ENCODE assay signal across 23 cellular contexts in the genomic region with DNA sequence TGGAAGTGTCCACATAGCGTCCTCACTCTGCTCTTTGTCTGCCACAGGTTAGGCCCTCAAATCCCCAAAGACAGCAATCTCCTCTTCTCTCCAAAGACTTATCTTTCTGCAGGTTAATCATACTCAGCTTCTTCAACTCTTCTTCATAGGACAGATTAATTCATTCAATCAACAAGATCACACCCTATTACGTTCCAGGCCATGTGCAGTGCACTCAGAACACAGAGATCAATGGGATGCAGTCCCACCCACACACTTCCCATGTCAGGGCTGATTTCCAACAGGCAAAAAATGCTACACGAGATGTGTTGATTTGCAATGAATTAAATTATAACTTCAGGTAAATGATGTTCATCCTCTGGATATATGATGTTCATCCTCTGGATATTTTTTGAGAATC. TPM values are rescaled to one million over a fixed set of nuclear protein-coding genes. Genes with fewer than 3 reads are reported as not detected.
DNase-seq lines count a peak whose midpoint lies in the region; ATAC-seq and TF ChIP-seq lines count a peak whose summit lies in the region.
"Had no signal": no experiment of that assay in that cellular context is flagged by ENCODE, and none has a peak within 500 bp of the region (broad histone marks: within the 10 kb centered on the region; RNA-seq: fewer than 3 reads in every experiment).

No MANE protein-coding gene starts in this region.

- ATAC-seq in GM23338 (no peak), HG03378 (IDR thresholded peaks at IDR 0.05; ENCODE audit: unreplicated experiment) (no peak)
- ATAC-seq: A549 had no signal

- no peaks in the 10 kb centered on the region for H3K36me3 ChIP-seq in GM23338 (ENCODE audit: insufficient read depth)
- no peaks in the 10 kb centered on the region for H3K36me3 ChIP-seq in WERI-Rb-1
- no peaks in the 10 kb centered on the region for H3K36me3 ChIP-seq in esophagus muscularis mucosa
- no peaks in the 10 kb centered on the region for H3K36me3 ChIP-seq in neural progenitor cell
- H3K36me3 ChIP-seq: BE2C; BLaER1 treated with 17β-estradiol and CSF1 and Interleukin-3, amounts not matched to agents 10 nM and 100 nM; HAP-1 had no signal

- H3F3A ChIP-seq in GM23338 (replicated peaks; ENCODE audit: low read depth) (no peaks in the 10 kb centered on the region), neural progenitor cell (ENCODE audit: low read depth) (no peaks in the 10 kb centered on the region)

- no peak overlapping the region for H3K4me2 ChIP-seq in GM23338
- no peak overlapping the region for H3K4me2 ChIP-seq in neural progenitor cell
- H3K4me2 ChIP-seq: A549; BLaER1 treated with 17β-estradiol and CSF1 and Interleukin-3, amounts not matched to agents 10 nM and 100 nM had no signal

- no peaks in the 10 kb centered on the region for H3K4me1 ChIP-seq in GM23338 (ENCODE audit: insufficient read depth)
- no peaks in the 10 kb centered on the region for H3K4me1 ChIP-seq in esophagus muscularis mucosa
- H3K4me1 ChIP-seq in neural progenitor cell: no peaks in the 10 kb centered on the region
- H3K4me1 ChIP-seq: A549, BE2C had no signal

- H3K4me3 ChIP-seq in GM23338: no peak overlapping the region
- H3K4me3 ChIP-seq in WERI-Rb-1 (ENCODE audit: low read depth, low read length): no peak overlapping the region
- no peak overlapping the region for H3K4me3 ChIP-seq in esophagus muscularis mucosa
- H3K4me3 ChIP-seq in neural progenitor cell: no peak overlapping the region
- H3K4me3 ChIP-seq: A549; BLaER1 treated with 17β-estradiol and CSF1 and Interleukin-3, amounts not matched to agents 10 nM and 100 nM; GM23248; HAP-1 had no signal

- H3K4me3 Mint-ChIP-seq in GM23338 (no peak overlapping the region), neural progenitor cell (no peak overlapping the region), nephron progenitor cell (no peak overlapping the region)
- H3K4me3 Mint-ChIP-seq: CD14-positive monocyte; CD4-positive, alpha-beta T cell; CD8-positive, alpha-beta memory T cell; HFFc6 had no signal

- H2AFZ ChIP-seq in GM23338 (peak overlapping the region; percentile 53), neural progenitor cell (replicated peaks) (peak overlapping the region; percentile 5)
- H2AFZ ChIP-seq: GM23248 had no signal

- WGBS in esophagus muscularis mucosa: 79% methylated on average over 3 of the region's 3 CpGs

- H3K79me2 ChIP-seq in GM23338 (replicated peaks; ENCODE audit: insufficient read depth): no peaks in the 10 kb centered on the region
- no peaks in the 10 kb centered on the region for H3K79me2 ChIP-seq in neural progenitor cell (ENCODE audit: low read depth)

- H4K20me1 ChIP-seq in GM23338 (replicated peaks; ENCODE audit: insufficient read depth) (no peaks in the 10 kb centered on the region), neural progenitor cell (ENCODE audit: low read depth) (no peaks in the 10 kb centered on the region)
- H4K20me1 ChIP-seq: BLaER1 treated with 17β-estradiol and CSF1 and Interleukin-3, amounts not matched to agents 10 nM and 100 nM had no signal

- peaks cover 5% of the 10 kb centered on the region; the same call in 2 of the 3 replicates for H3K4me1 Mint-ChIP-seq in GM23338
- H3K4me1 Mint-ChIP-seq in neural progenitor cell: peaks cover 4% of the 10 kb centered on the region
- peaks cover 20% of the 10 kb centered on the region for H3K4me1 Mint-ChIP-seq in nephron progenitor cell
- H3K4me1 Mint-ChIP-seq: CD8-positive, alpha-beta memory T cell had no signal

- no peak for TF ChIP-seq POLR2A in esophagus muscularis mucosa (IDR thresholded peaks at IDR 0.05; ENCODE audit: low read depth)

- peaks cover 5% of the 10 kb centered on the region; the same call in 1 of the 3 replicates for H3K36me3 Mint-ChIP-seq in GM23338 (ENCODE audit: low read depth)
- no peaks in the 10 kb centered on the region for H3K36me3 Mint-ChIP-seq in neural progenitor cell
- peaks cover 5% of the 10 kb centered on the region for H3K36me3 Mint-ChIP-seq in nephron progenitor cell (ENCODE audit: low read depth)
- H3K36me3 Mint-ChIP-seq: CD14-positive monocyte; CD8-positive, alpha-beta memory T cell had no signal

- H3K27ac ChIP-seq in GM23338 (ENCODE audit: low read depth) (no peak overlapping the region), WERI-Rb-1 (no peak overlapping the region), esophagus muscularis mucosa (replicated peaks in 1 of 4) (no peak overlapping the region), neural progenitor cell (no peak overlapping the region)
- H3K27ac ChIP-seq: A549; BLaER1 treated with 17β-estradiol and CSF1 and Interleukin-3, amounts not matched to agents 10 nM and 100 nM; GM23248 had no signal

- no peaks in the 10 kb centered on the region for H3K27me3 ChIP-seq in GM23338 (ENCODE audit: insufficient read depth)
- H3K27me3 ChIP-seq in WERI-Rb-1 (ENCODE audit: insufficient read depth, low read depth, severe bottlenecking): peaks cover 4% of the 10 kb centered on the region
- H3K27me3 ChIP-seq in esophagus muscularis mucosa: no peaks in the 10 kb centered on the region
- H3K27me3 ChIP-seq in neural progenitor cell: no peaks in the 10 kb centered on the region
- H3K27me3 ChIP-seq: BE2C; BLaER1 treated with 17β-estradiol and CSF1 and Interleukin-3, amounts not matched to agents 10 nM and 100 nM had no signal

- no peak for TF ChIP-seq EP300 in esophagus muscularis mucosa (IDR thresholded peaks at IDR 0.05)

- H3K27me3 Mint-ChIP-seq in GM23338 (ENCODE audit: insufficient read depth, low read depth, poor library complexity): peaks cover 2% of the 10 kb centered on the region
- H3K27me3 Mint-ChIP-seq in neural progenitor cell (ENCODE audit: insufficient read depth, low read depth): peaks cover 2% of the 10 kb centered on the region
- H3K27me3 Mint-ChIP-seq in nephron progenitor cell (ENCODE audit: low read depth, poor library complexity): peaks cover 10% of the 10 kb centered on the region

- H3K27ac Mint-ChIP-seq in GM23338 (peak overlapping the region; percentile 1; the same call in 1 of the 2 replicates), neural progenitor cell (no peak overlapping the region), nephron progenitor cell (no peak overlapping the region)
- H3K27ac Mint-ChIP-seq: CD14-positive monocyte; CD4-positive, alpha-beta T cell; CD8-positive, alpha-beta memory T cell; HFFc6 had no signal

- no peaks in the 10 kb centered on the region for H3K9me3 ChIP-seq in WERI-Rb-1 (ENCODE audit: severe bottlenecking)
- H3K9me3 ChIP-seq in esophagus muscularis mucosa: no peaks in the 10 kb centered on the region
- no peaks in the 10 kb centered on the region for H3K9me3 ChIP-seq in neural progenitor cell (ENCODE audit: low read depth)
- H3K9me3 ChIP-seq: A549; BE2C; BLaER1 treated with 17β-estradiol and CSF1 and Interleukin-3, amounts not matched to agents 10 nM and 100 nM; HAP-1 had no signal

- TF ChIP-seq CTCF in GM23338 (conservative IDR thresholded peaks at IDR 0.05; ENCODE audit: low read depth in 2 of 2): no peak
- TF ChIP-seq CTCF in WERI-Rb-1 (IDR thresholded peaks at IDR 0.05; ENCODE audit: low read depth, low read length): no peak
- no peak for TF ChIP-seq CTCF in esophagus muscularis mucosa (IDR thresholded peaks at IDR 0.05)
- TF ChIP-seq CTCF in neural progenitor cell (IDR thresholded peaks at IDR 0.05): no peak
- TF ChIP-seq CTCF in nephron progenitor cell (IDR thresholded peaks at IDR 0.05): no peak

- no peaks in the 10 kb centered on the region for H3K9me2 ChIP-seq in GM23338 (ENCODE audit: insufficient read depth)

- intact Hi-C loops in esophagus muscularis mucosa (cut with DNase I): no loop called here

- H3K9me3 Mint-ChIP-seq in GM23338 (peaks cover 7% of the 10 kb centered on the region; the same call in 2 of the 3 replicates), neural progenitor cell (peaks cover 6% of the 10 kb centered on the region), nephron progenitor cell (peaks cover 11% of the 10 kb centered on the region)
- H3K9me3 Mint-ChIP-seq: CD4-positive, alpha-beta T cell; CD8-positive, alpha-beta memory T cell; HFFc6 had no signal

- no peak overlapping the region for H3K9ac ChIP-seq in neural progenitor cell
- H3K9ac ChIP-seq: BLaER1 treated with 17β-estradiol and CSF1 and Interleukin-3, amounts not matched to agents 10 nM and 100 nM; GM23248 had no signal

- no peak for DNase-seq in GM23338 (ENCODE audit: low spot score)
- DNase-seq in WERI-Rb-1: peak; percentile 30
- peak; percentile 80 for DNase-seq in esophagus muscularis mucosa (ENCODE audit: extremely low spot score)
- no peak for DNase-seq in neural progenitor cell (ENCODE audit: low spot score)
- no peak for DNase-seq in nephron progenitor cell
- no peak for DNase-seq in NCI-H1048 (lab: John Stamatoyannopoulos, UW)
- no peak for DNase-seq in NCI-H1694 treated with DMSO at 0.1 percent for 48 hours (lab: John Stamatoyannopoulos, UW)
- DNase-seq: 8988T; ACHN; AML-193; BE2C; CD4-positive, alpha-beta T cell; CD8-positive, alpha-beta memory T cell; DMS53; DMS79 treated with DMSO at 0.1 percent for 48 hours; GF-D8; GM23248; HFFc6 had no signal

TF ChIP-seq in GM23338, 12 proteins besides CTCF, POLR2A, EP300 and RAD21:
- TF ChIP-seq EZH2 (IDR thresholded peaks at IDR 0.05; ENCODE audit: low read depth, unreplicated experiment): no peak

RNA-seq across cellular contexts. Expression of gene ZNF639, which starts 33.5 kb away (rescaled TPM):
- total RNA-seq in GM23338 (2014; rRNA removed; shearing (Covaris generic)): 58.3 and 62.8 TPM in 2 replicates
- 30.0 and 33.6 TPM in 2 replicates for polyA plus RNA-seq in GM23338 (2016; fragmentation: Nextera tagmentation; extraction: Ambion mirVana)
- 10 to 100 TPM; 50.0 to 78.2 (median 58.8) TPM for total RNA-seq in esophagus muscularis mucosa
- 55.0 and 107 TPM in 2 replicates for total RNA-seq in neural progenitor cell (ENCODE audit: low replicate concordance)

RNA-seq across cellular contexts. Expression of gene KCNMB3, which starts 38.4 kb away (rescaled TPM):
- total RNA-seq in GM23338 (2014; rRNA removed; shearing (Covaris generic)): 0.58 and 1.3 TPM in 2 replicates
- 3.3 and 3.8 TPM in 2 replicates for polyA plus RNA-seq in GM23338 (2016; fragmentation: Nextera tagmentation; extraction: Ambion mirVana)
- 1 to 10 TPM; 1.3 to 4.1 (median 2.9) TPM for total RNA-seq in esophagus muscularis mucosa
- 2.9 and 4.4 TPM in 2 replicates for total RNA-seq in neural progenitor cell (ENCODE audit: low replicate concordance)
- polyA plus RNA-seq: CD8-positive, alpha-beta memory T cell had no signal

RNA-seq across cellular contexts. Expression of gene MFN1, which starts 58.2 kb away (rescaled TPM):
- 31.4 and 36.2 TPM in 2 replicates for total RNA-seq in GM23338 (2014; rRNA removed; shearing (Covaris generic))
- 12.6 and 16.1 TPM in 2 replicates for polyA plus RNA-seq in GM23338 (2016; fragmentation: Nextera tagmentation; extraction: Ambion mirVana)
- total RNA-seq in esophagus muscularis mucosa: 10 to 100 TPM; 32.8 to 48.6 (median 37.3) TPM
- total RNA-seq in neural progenitor cell (ENCODE audit: low replicate concordance): 45.6 and 62.5 TPM in 2 replicates

Comparison
In these comparisons a context has a peak if more than half of its experiments do, and no peak if none do; other contexts are left out.
1. DNase-seq: peak in WERI-Rb-1 (single experiment) and esophagus muscularis mucosa (single experiment); none in GM23338 (single experiment), neural progenitor cell (single experiment), nephron progenitor cell (single experiment), NCI-H1048 (single experiment) and NCI-H1694 treated with DMSO at 0.1 percent for 48 hours (single experiment).